ENCODE assay signal across 1 cellular context in the genomic region with DNA sequence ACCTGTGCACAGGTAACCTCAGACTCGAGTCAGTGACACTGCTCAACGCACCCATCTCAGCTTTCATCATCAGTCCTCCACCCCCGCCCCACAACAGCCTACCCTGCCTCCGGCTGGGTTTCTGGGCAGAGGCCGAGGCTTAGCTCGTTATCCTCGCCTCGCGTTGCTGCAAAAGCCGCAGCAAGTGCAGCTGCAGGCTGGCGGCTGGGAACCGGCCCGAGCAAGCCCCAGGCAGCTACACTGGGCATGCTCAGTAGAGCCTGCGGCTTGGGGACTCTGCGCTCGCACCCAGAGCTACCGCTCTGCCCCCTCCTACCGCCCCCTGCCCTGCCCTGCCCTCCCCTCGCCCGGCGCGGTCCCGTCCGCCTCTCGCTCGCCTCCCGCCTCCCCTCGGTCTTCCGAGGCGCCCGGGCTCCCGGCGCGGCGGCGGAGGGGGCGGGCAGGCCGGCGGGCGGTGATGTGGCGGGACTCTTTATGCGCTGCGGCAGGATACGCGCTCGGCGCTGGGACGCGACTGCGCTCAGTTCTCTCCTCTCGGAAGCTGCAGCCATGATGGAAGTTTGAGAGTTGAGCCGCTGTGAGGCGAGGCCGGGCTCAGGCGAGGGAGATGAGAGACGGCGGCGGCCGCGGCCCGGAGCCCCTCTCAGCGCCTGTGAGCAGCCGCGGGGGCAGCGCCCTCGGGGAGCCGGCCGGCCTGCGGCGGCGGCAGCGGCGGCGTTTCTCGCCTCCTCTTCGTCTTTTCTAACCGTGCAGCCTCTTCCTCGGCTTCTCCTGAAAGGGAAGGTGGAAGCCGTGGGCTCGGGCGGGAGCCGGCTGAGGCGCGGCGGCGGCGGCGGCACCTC.
TF ChIP-seq lines count a peak whose summit lies in the region.

A gene with protein sequence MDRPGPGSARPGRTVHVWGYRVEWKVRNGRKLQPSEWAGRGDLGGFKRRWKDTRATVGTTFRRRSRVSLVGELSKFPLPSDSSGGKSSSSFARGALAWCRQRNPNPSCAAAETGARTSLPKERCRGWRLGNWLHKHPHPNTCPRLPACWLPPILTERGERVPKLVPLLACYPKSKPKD (minus strand): TSS at position 432 of the 842 bp plus-strand sequence. CDS start 1,046 bp downstream, outside the sequence.
A gene (plus strand): TSS at position 524 of the 842 bp plus-strand sequence. CDS start 845 bp downstream, outside the sequence.

TF ChIP-seq in HepG2, 621 proteins besides CTCF, POLR2A, EP300 and RAD21 (continued from another document and continues in another):
- TF ChIP-seq, protein P1, sequence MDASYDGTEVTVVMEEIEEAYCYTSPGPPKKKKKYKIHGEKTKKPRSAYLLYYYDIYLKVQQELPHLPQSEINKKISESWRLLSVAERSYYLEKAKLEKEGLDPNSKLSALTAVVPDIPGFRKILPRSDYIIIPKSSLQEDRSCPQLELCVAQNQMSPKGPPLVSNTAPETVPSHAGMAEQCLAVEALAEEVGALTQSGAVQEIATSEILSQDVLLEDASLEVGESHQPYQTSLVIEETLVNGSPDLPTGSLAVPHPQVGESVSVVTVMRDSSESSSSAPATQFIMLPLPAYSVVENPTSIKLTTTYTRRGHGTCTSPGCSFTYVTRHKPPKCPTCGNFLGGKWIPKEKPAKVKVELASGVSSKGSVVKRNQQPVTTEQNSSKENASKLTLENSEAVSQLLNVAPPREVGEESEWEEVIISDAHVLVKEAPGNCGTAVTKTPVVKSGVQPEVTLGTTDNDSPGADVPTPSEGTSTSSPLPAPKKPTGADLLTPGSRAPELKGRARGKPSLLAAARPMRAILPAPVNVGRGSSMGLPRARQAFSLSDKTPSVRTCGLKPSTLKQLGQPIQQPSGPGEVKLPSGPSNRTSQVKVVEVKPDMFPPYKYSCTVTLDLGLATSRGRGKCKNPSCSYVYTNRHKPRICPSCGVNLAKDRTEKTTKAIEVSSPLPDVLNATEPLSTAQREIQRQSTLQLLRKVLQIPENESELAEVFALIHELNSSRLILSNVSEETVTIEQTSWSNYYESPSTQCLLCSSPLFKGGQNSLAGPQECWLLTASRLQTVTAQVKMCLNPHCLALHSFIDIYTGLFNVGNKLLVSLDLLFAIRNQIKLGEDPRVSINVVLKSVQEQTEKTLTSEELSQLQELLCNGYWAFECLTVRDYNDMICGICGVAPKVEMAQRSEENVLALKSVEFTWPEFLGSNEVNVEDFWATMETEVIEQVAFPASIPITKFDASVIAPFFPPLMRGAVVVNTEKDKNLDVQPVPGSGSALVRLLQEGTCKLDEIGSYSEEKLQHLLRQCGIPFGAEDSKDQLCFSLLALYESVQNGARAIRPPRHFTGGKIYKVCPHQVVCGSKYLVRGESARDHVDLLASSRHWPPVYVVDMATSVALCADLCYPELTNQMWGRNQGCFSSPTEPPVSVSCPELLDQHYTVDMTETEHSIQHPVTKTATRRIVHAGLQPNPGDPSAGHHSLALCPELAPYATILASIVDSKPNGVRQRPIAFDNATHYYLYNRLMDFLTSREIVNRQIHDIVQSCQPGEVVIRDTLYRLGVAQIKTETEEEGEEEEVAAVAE (CRISPR knock-in tag; IDR thresholded peaks at IDR 0.05; ENCODE audit: borderline replicate concordance): peak; percentile 19; the same call in 1 of the 2 replicates
- TF ChIP-seq GLI4 (CRISPR knock-in tag; IDR thresholded peaks at IDR 0.05; ENCODE audit: borderline replicate concordance): no peak
- no peak for TF ChIP-seq ZNF260 (CRISPR knock-in tag; IDR thresholded peaks at IDR 0.05; ENCODE audit: borderline replicate concordance, low read depth)
- 0 out of 2 replicates have a peak, but pooled peaks have one; percentile 42 for TF ChIP-seq TOPORS (CRISPR knock-in tag; IDR thresholded peaks at IDR 0.05)
- TF ChIP-seq, protein P2, sequence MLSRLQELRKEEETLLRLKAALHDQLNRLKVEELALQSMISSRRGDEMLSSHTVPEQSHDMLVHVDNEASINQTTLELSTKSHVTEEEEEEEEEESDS (CRISPR knock-in tag; IDR thresholded peaks at IDR 0.05; ENCODE audit: borderline replicate concordance): no peak
- no peak for TF ChIP-seq RARG (CRISPR knock-in tag; IDR thresholded peaks at IDR 0.05; ENCODE audit: low read depth)
- peak; percentile 66; the same call in 1 of the 2 replicates for TF ChIP-seq ZNF747 (CRISPR knock-in tag; IDR thresholded peaks at IDR 0.05; ENCODE audit: borderline replicate concordance)
- peak; percentile 59; the same call in 1 of the 2 replicates for TF ChIP-seq SALL2 (CRISPR knock-in tag; IDR thresholded peaks at IDR 0.05)
- TF ChIP-seq, protein P3, sequence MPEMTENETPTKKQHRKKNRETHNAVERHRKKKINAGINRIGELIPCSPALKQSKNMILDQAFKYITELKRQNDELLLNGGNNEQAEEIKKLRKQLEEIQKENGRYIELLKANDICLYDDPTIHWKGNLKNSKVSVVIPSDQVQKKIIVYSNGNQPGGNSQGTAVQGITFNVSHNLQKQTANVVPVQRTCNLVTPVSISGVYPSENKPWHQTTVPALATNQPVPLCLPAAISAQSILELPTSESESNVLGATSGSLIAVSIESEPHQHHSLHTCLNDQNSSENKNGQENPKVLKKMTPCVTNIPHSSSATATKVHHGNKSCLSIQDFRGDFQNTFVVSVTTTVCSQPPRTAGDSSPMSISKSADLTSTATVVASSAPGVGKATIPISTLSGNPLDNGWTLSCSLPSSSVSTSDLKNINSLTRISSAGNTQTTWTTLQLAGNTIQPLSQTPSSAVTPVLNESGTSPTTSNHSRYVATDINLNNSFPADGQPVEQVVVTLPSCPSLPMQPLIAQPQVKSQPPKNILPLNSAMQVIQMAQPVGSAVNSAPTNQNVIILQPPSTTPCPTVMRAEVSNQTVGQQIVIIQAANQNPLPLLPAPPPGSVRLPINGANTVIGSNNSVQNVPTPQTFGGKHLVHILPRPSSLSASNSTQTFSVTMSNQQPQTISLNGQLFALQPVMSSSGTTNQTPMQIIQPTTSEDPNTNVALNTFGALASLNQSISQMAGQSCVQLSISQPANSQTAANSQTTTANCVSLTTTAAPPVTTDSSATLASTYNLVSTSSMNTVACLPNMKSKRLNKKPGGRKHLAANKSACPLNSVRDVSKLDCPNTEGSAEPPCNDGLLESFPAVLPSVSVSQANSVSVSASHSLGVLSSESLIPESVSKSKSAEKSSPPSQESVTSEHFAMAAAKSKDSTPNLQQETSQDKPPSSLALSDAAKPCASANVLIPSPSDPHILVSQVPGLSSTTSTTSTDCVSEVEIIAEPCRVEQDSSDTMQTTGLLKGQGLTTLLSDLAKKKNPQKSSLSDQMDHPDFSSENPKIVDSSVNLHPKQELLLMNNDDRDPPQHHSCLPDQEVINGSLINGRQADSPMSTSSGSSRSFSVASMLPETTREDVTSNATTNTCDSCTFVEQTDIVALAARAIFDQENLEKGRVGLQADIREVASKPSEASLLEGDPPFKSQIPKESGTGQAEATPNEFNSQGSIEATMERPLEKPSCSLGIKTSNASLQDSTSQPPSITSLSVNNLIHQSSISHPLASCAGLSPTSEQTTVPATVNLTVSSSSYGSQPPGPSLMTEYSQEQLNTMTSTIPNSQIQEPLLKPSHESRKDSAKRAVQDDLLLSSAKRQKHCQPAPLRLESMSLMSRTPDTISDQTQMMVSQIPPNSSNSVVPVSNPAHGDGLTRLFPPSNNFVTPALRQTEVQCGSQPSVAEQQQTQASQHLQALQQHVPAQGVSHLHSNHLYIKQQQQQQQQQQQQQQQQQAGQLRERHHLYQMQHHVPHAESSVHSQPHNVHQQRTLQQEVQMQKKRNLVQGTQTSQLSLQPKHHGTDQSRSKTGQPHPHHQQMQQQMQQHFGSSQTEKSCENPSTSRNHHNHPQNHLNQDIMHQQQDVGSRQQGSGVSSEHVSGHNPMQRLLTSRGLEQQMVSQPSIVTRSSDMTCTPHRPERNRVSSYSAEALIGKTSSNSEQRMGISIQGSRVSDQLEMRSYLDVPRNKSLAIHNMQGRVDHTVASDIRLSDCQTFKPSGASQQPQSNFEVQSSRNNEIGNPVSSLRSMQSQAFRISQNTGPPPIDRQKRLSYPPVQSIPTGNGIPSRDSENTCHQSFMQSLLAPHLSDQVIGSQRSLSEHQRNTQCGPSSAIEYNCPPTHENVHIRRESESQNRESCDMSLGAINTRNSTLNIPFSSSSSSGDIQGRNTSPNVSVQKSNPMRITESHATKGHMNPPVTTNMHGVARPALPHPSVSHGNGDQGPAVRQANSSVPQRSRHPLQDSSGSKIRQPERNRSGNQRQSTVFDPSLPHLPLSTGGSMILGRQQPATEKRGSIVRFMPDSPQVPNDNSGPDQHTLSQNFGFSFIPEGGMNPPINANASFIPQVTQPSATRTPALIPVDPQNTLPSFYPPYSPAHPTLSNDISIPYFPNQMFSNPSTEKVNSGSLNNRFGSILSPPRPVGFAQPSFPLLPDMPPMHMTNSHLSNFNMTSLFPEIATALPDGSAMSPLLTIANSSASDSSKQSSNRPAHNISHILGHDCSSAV (CRISPR knock-in tag; IDR thresholded peaks at IDR 0.05; ENCODE audit: borderline replicate concordance): no peak
- peak in 1 of 2 experiments; percentile 97; a peak in 2 of 4 replicates for TF ChIP-seq KLF16 (CRISPR knock-in tag; IDR thresholded peaks at IDR 0.05)
- no peak for TF ChIP-seq ATF7 (IDR thresholded peaks at IDR 0.05)
- TF ChIP-seq ATF7 (CRISPR knock-in tag; IDR thresholded peaks at IDR 0.05): no peak
- peak; percentile 70; the same call in 1 of the 2 replicates for TF ChIP-seq YEATS2 (CRISPR knock-in tag; IDR thresholded peaks at IDR 0.05; ENCODE audit: borderline replicate concordance)
- peak; percentile 79 for TF ChIP-seq ZSCAN31 (CRISPR knock-in tag; IDR thresholded peaks at IDR 0.05; ENCODE audit: low read depth)
- no peak for TF ChIP-seq NAIF1 (CRISPR knock-in tag; IDR thresholded peaks at IDR 0.05; ENCODE audit: borderline replicate concordance)
- TF ChIP-seq ZNF329 (CRISPR knock-in tag; IDR thresholded peaks at IDR 0.05; ENCODE audit: low read depth): 0 out of 2 replicates have a peak, but pooled peaks have one; percentile 76
- TF ChIP-seq SAP130 (CRISPR knock-in tag; IDR thresholded peaks at IDR 0.05; ENCODE audit: low read depth): peak; percentile 89
- no peak for TF ChIP-seq KDM6A (CRISPR knock-in tag; IDR thresholded peaks at IDR 0.05; ENCODE audit: low read depth)
- TF ChIP-seq CBX5 (CRISPR knock-in tag; IDR thresholded peaks at IDR 0.05; ENCODE audit: borderline replicate concordance): peak; percentile 68; the same call in 1 of the 2 replicates
- no peak for TF ChIP-seq ZFP37 (CRISPR knock-in tag; IDR thresholded peaks at IDR 0.05; ENCODE audit: borderline replicate concordance)
- TF ChIP-seq, protein P4, sequence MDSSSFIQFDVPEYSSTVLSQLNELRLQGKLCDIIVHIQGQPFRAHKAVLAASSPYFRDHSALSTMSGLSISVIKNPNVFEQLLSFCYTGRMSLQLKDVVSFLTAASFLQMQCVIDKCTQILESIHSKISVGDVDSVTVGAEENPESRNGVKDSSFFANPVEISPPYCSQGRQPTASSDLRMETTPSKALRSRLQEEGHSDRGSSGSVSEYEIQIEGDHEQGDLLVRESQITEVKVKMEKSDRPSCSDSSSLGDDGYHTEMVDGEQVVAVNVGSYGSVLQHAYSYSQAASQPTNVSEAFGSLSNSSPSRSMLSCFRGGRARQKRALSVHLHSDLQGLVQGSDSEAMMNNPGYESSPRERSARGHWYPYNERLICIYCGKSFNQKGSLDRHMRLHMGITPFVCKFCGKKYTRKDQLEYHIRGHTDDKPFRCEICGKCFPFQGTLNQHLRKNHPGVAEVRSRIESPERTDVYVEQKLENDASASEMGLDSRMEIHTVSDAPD (CRISPR knock-in tag; IDR thresholded peaks at IDR 0.05): 0 out of 2 replicates have a peak, but pooled peaks have one; percentile 14
- TF ChIP-seq PAX8 (CRISPR knock-in tag; IDR thresholded peaks at IDR 0.05; ENCODE audit: borderline replicate concordance): peak; percentile 78; the same call in 1 of the 2 replicates
- TF ChIP-seq, protein P5, sequence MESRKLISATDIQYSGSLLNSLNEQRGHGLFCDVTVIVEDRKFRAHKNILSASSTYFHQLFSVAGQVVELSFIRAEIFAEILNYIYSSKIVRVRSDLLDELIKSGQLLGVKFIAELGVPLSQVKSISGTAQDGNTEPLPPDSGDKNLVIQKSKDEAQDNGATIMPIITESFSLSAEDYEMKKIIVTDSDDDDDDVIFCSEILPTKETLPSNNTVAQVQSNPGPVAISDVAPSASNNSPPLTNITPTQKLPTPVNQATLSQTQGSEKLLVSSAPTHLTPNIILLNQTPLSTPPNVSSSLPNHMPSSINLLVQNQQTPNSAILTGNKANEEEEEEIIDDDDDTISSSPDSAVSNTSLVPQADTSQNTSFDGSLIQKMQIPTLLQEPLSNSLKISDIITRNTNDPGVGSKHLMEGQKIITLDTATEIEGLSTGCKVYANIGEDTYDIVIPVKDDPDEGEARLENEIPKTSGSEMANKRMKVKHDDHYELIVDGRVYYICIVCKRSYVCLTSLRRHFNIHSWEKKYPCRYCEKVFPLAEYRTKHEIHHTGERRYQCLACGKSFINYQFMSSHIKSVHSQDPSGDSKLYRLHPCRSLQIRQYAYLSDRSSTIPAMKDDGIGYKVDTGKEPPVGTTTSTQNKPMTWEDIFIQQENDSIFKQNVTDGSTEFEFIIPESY (CRISPR knock-in tag; IDR thresholded peaks at IDR 0.05): peak; percentile 65; the same call in 1 of the 2 replicates
- TF ChIP-seq CREM (IDR thresholded peaks at IDR 0.05): no peak
- TF ChIP-seq CREM (CRISPR knock-in tag; IDR thresholded peaks at IDR 0.05): no peak
- TF ChIP-seq CCDC6 (CRISPR knock-in tag; IDR thresholded peaks at IDR 0.05): peak; percentile 96
- no peak for TF ChIP-seq THYN1 (CRISPR knock-in tag; IDR thresholded peaks at IDR 0.05; ENCODE audit: borderline replicate concordance, low read depth)
- peak; percentile 52; the same call in 1 of the 2 replicates for TF ChIP-seq DR1 (CRISPR knock-in tag; IDR thresholded peaks at IDR 0.05)
- TF ChIP-seq THAP11 (CRISPR knock-in tag; IDR thresholded peaks at IDR 0.05): peak; percentile 88
- peak; percentile 5; the same call in 1 of the 2 replicates for TF ChIP-seq ARNT2 (CRISPR knock-in tag; IDR thresholded peaks at IDR 0.05; ENCODE audit: low read depth)
- 0 out of 2 replicates have a peak, but pooled peaks have one; percentile 54 for TF ChIP-seq MIER2 (CRISPR knock-in tag; IDR thresholded peaks at IDR 0.05)
- TF ChIP-seq, protein P6, sequence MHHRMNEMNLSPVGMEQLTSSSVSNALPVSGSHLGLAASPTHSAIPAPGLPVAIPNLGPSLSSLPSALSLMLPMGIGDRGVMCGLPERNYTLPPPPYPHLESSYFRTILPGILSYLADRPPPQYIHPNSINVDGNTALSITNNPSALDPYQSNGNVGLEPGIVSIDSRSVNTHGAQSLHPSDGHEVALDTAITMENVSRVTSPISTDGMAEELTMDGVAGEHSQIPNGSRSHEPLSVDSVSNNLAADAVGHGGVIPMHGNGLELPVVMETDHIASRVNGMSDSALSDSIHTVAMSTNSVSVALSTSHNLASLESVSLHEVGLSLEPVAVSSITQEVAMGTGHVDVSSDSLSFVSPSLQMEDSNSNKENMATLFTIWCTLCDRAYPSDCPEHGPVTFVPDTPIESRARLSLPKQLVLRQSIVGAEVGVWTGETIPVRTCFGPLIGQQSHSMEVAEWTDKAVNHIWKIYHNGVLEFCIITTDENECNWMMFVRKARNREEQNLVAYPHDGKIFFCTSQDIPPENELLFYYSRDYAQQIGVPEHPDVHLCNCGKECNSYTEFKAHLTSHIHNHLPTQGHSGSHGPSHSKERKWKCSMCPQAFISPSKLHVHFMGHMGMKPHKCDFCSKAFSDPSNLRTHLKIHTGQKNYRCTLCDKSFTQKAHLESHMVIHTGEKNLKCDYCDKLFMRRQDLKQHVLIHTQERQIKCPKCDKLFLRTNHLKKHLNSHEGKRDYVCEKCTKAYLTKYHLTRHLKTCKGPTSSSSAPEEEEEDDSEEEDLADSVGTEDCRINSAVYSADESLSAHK (CRISPR knock-in tag; IDR thresholded peaks at IDR 0.05; ENCODE audit: borderline replicate concordance): no peak
- TF ChIP-seq ZNF484 (CRISPR knock-in tag; IDR thresholded peaks at IDR 0.05; ENCODE audit: borderline replicate concordance, low read depth): no peak
- TF ChIP-seq ZNF672 (CRISPR knock-in tag; IDR thresholded peaks at IDR 0.05): peak; percentile 95
- TF ChIP-seq ZNF776 (CRISPR knock-in tag; IDR thresholded peaks at IDR 0.05): peak; percentile 42; the same call in 1 of the 2 replicates
